Comparison of ENCODE assay signal across 1 cellular context in the genomic region with DNA sequence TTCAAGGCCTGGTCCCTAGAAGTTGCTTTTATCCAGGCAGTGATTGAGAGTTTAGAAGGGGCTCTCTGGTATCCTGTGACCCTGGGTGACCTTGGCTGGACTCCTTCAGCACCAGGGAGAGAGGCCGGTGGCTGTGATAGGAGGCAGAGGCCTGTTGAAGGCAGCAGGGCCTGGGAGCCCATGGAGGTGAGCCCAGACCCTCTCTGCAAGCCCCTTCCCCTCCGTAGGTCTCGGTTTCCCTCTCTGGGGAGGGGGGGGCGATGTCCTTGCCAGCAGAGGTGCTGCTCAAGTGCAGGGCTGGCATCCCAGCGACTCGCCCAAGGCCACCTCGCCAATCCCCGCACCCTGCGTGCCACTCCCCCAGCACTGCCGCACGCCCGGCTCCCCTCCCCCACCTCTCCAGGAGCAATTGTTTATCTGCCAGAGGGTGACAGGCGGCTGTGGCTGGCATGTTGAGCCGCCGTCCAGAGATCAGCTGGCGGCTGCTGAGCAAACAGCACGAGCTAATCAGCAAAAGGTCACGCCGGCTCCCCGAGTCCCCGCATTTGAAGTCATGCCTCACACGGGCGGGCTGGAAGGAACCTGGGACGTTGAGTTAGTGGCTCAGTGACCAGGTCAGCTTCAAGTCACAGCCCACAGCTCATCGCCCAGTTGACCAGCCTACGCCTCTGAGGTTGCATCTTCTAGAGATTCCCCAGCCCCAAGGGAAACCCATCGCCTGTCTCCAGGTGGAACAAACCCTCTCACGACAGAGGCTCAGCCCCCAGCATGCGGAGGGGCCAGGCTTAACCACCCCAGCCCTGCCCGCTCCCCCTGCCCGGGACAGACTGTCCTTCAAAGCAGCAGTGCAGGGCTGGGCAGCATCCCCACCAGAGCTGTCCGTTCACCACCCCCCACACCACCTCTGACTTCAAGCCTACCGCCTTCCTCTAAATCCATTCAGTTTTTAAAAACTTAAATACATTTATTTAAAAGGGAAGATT.
TF ChIP-seq lines count a peak whose summit lies in the region.

No MANE protein-coding gene starts in this region.

TF ChIP-seq in A549, 52 proteins besides CTCF, POLR2A, EP300 and RAD21 (continued from another document):
- TF ChIP-seq, protein P1, sequence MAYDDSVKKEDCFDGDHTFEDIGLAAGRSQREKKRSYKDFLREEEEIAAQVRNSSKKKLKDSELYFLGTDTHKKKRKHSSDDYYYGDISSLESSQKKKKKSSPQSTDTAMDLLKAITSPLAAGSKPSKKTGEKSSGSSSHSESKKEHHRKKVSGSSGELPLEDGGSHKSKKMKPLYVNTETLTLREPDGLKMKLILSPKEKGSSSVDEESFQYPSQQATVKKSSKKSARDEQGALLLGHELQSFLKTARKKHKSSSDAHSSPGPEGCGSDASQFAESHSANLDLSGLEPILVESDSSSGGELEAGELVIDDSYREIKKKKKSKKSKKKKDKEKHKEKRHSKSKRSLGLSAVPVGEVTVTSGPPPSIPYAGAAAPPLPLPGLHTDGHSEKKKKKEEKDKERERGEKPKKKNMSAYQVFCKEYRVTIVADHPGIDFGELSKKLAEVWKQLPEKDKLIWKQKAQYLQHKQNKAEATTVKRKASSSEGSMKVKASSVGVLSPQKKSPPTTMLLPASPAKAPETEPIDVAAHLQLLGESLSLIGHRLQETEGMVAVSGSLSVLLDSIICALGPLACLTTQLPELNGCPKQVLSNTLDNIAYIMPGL (CRISPR knock-in tag; IDR thresholded peaks at IDR 0.05; ENCODE audit: borderline replicate concordance) = no peak
